ENCODE assay signal across 8 cellular contexts in genomic region chr7:521221-522070, GRCh38. TPM values are rescaled to one million over a fixed set of nuclear protein-coding genes. Genes with fewer than 3 reads are reported as not detected.
DNase-seq lines count a peak whose midpoint lies in the region; ATAC-seq and TF ChIP-seq lines count a peak whose summit lies in the region.

No MANE protein-coding gene starts in this region.

- POLR2A ChIA-PET in activated CD8-positive, alpha-beta T cell treated with anti-CD3 and anti-CD28 coated beads for 36 hours (lab: Charles Lee): no interaction called here
- POLR2A ChIA-PET in activated CD8-positive, alpha-beta T cell treated with anti-CD3 and anti-CD28 coated beads, Interleukin-2, amount 10 ng/mL, durations not matched to agents 7 days and 5 days (lab: Charles Lee): no interaction called here

- no peak for ATAC-seq in activated CD8-positive, alpha-beta T cell treated with anti-CD3 and anti-CD28 coated beads for 36 hours
- no peak for ATAC-seq in activated CD8-positive, alpha-beta T cell treated with anti-CD3 and anti-CD28 coated beads, Interleukin-2, amount 10 ng/mL, durations not matched to agents 7 days and 5 days
- ATAC-seq in HG03095 (IDR thresholded peaks at IDR 0.05; ENCODE audit: unreplicated experiment): no peak
- ATAC-seq in HG02840 (IDR thresholded peaks at IDR 0.05; ENCODE audit: low FRiP score, unreplicated experiment): no peak
- no peak for ATAC-seq in HG03108 (IDR thresholded peaks at IDR 0.05; ENCODE audit: unreplicated experiment)

- H3K9ac ChIP-seq in parathyroid adenoma: no peak overlapping the region

- intact Hi-C loops in activated CD8-positive, alpha-beta T cell treated with anti-CD3 and anti-CD28 coated beads for 36 hours (cut with micrococcal nuclease): no loop called here

- peaks cover 9% of the 10 kb centered on the region for H3K4me1 ChIP-seq in parathyroid adenoma

- DNase-seq in activated CD8-positive, alpha-beta T cell treated with anti-CD3 and anti-CD28 coated beads for 36 hours: peak; percentile 47
- no peak for DNase-seq in activated CD8-positive, alpha-beta T cell treated with anti-CD3 and anti-CD28 coated beads, Interleukin-2, amount 10 ng/mL, durations not matched to agents 7 days and 5 days
- peak; percentile 45 for DNase-seq in T1000 (lab: John Stamatoyannopoulos, UW)
- peak; percentile 60 for DNase-seq in fibroblast of villous mesenchyme (ENCODE audit: low read depth)

- H3K27ac ChIP-seq in parathyroid adenoma: no peak overlapping the region

- H3K27me3 ChIP-seq in parathyroid adenoma (ENCODE audit: control insufficient read depth, insufficient read depth, low read length): no peaks in the 10 kb centered on the region

- H2AFZ ChIP-seq in parathyroid adenoma: peak overlapping the region; percentile 53

- H3K4me2 ChIP-seq in parathyroid adenoma (ENCODE audit: low read length): peak overlapping the region; percentile 88

- no peak for TF ChIP-seq CTCF in activated CD8-positive, alpha-beta T cell treated with anti-CD3 and anti-CD28 coated beads for 36 hours (IDR thresholded peaks at IDR 0.05)
- TF ChIP-seq CTCF in fibroblast of villous mesenchyme (IDR thresholded peaks at IDR 0.05; ENCODE audit: insufficient read depth, low read depth, low read length) (no peak), parathyroid adenoma (IDR thresholded peaks at IDR 0.05) (no peak)

- H3K4me3 Mint-ChIP-seq in activated CD8-positive, alpha-beta T cell treated with anti-CD3 and anti-CD28 coated beads for 36 hours: peak overlapping the region; percentile 24
- H3K4me3 Mint-ChIP-seq in activated CD8-positive, alpha-beta T cell treated with anti-CD3 and anti-CD28 coated beads, Interleukin-2, amount 10 ng/mL, durations not matched to agents 7 days and 5 days: no peak overlapping the region

- H3K27me3 Mint-ChIP-seq in activated CD8-positive, alpha-beta T cell treated with anti-CD3 and anti-CD28 coated beads for 36 hours: peaks cover 29% of the 10 kb centered on the region
- H3K27me3 Mint-ChIP-seq in activated CD8-positive, alpha-beta T cell treated with anti-CD3 and anti-CD28 coated beads, Interleukin-2, amount 10 ng/mL, durations not matched to agents 7 days and 5 days (ENCODE audit: low read depth): peaks cover 35% of the 10 kb centered on the region

- H3K27ac Mint-ChIP-seq in activated CD8-positive, alpha-beta T cell treated with anti-CD3 and anti-CD28 coated beads for 36 hours: no peak overlapping the region
- H3K27ac Mint-ChIP-seq in activated CD8-positive, alpha-beta T cell treated with anti-CD3 and anti-CD28 coated beads, Interleukin-2, amount 10 ng/mL, durations not matched to agents 7 days and 5 days: no peak overlapping the region

- no peaks in the 10 kb centered on the region for H3K9me3 Mint-ChIP-seq in activated CD8-positive, alpha-beta T cell treated with anti-CD3 and anti-CD28 coated beads for 36 hours
- no peaks in the 10 kb centered on the region for H3K9me3 Mint-ChIP-seq in activated CD8-positive, alpha-beta T cell treated with anti-CD3 and anti-CD28 coated beads, Interleukin-2, amount 10 ng/mL, durations not matched to agents 7 days and 5 days (ENCODE audit: insufficient read depth)

- H3K36me3 ChIP-seq in parathyroid adenoma (ENCODE audit: control insufficient read depth, insufficient read depth, low read length): no peaks in the 10 kb centered on the region

- CTCF ChIA-PET in activated CD8-positive, alpha-beta T cell treated with anti-CD3 and anti-CD28 coated beads for 36 hours (lab: Charles Lee): no interaction called here
- CTCF ChIA-PET in activated CD8-positive, alpha-beta T cell treated with anti-CD3 and anti-CD28 coated beads, Interleukin-2, amount 10 ng/mL, durations not matched to agents 7 days and 5 days (lab: Charles Lee): no interaction called here

- no peaks in the 10 kb centered on the region for H3K36me3 Mint-ChIP-seq in activated CD8-positive, alpha-beta T cell treated with anti-CD3 and anti-CD28 coated beads for 36 hours (ENCODE audit: low read depth)
- no peaks in the 10 kb centered on the region for H3K36me3 Mint-ChIP-seq in activated CD8-positive, alpha-beta T cell treated with anti-CD3 and anti-CD28 coated beads, Interleukin-2, amount 10 ng/mL, durations not matched to agents 7 days and 5 days (ENCODE audit: low read depth)

- H3K4me3 ChIP-seq in fibroblast of villous mesenchyme (ENCODE audit: low read depth, low read length): peak overlapping the region; percentile 54
- H3K4me3 ChIP-seq in parathyroid adenoma (ENCODE audit: low read depth, low read length): peak overlapping the region; percentile 68

- peaks cover 5% of the 10 kb centered on the region for H3K4me1 Mint-ChIP-seq in activated CD8-positive, alpha-beta T cell treated with anti-CD3 and anti-CD28 coated beads for 36 hours (ENCODE audit: low read depth)
- peaks cover 7% of the 10 kb centered on the region for H3K4me1 Mint-ChIP-seq in activated CD8-positive, alpha-beta T cell treated with anti-CD3 and anti-CD28 coated beads, Interleukin-2, amount 10 ng/mL, durations not matched to agents 7 days and 5 days (ENCODE audit: low read depth)

- no peaks in the 10 kb centered on the region for H3K9me3 ChIP-seq in parathyroid adenoma (ENCODE audit: control insufficient read depth, low read length)

- no peaks in the 10 kb centered on the region for H3K79me2 ChIP-seq in parathyroid adenoma

RNA-seq across cellular contexts. Expression of gene PDGFA, which starts 1.8 kb away (rescaled TPM):
- total RNA-seq in activated CD8-positive, alpha-beta T cell treated with anti-CD3 and anti-CD28 coated beads for 36 hours: 10 to 100 TPM; 16.7 to 18.8 TPM
- under 1 TPM; 0.50 to 0.79 TPM for total RNA-seq in activated CD8-positive, alpha-beta T cell treated with anti-CD3 and anti-CD28 coated beads, Interleukin-2, amount 10 ng/mL, durations not matched to agents 7 days and 5 days
- 43.2 and 86.7 TPM in 2 replicates for total RNA-seq in fibroblast of villous mesenchyme

Comparison
In these comparisons a context has a peak if more than half of its experiments do, and no peak if none do; other contexts are left out.
1. RNA of gene PDGFA, which starts 1.8 kb away (total RNA-seq): 43.2 to 86.7 TPM in fibroblast of villous mesenchyme and 16.7 to 18.8 TPM in activated CD8-positive, alpha-beta T cell treated with anti-CD3 and anti-CD28 coated beads for 36 hours; 0.50 to 0.79 TPM in activated CD8-positive, alpha-beta T cell treated with anti-CD3 and anti-CD28 coated beads, Interleukin-2, amount 10 ng/mL, durations not matched to agents 7 days and 5 days; every median in the first group is over 4 times any median in the second.